Comparison of ENCODE assay signal across 1 cellular context in the genomic region with DNA sequence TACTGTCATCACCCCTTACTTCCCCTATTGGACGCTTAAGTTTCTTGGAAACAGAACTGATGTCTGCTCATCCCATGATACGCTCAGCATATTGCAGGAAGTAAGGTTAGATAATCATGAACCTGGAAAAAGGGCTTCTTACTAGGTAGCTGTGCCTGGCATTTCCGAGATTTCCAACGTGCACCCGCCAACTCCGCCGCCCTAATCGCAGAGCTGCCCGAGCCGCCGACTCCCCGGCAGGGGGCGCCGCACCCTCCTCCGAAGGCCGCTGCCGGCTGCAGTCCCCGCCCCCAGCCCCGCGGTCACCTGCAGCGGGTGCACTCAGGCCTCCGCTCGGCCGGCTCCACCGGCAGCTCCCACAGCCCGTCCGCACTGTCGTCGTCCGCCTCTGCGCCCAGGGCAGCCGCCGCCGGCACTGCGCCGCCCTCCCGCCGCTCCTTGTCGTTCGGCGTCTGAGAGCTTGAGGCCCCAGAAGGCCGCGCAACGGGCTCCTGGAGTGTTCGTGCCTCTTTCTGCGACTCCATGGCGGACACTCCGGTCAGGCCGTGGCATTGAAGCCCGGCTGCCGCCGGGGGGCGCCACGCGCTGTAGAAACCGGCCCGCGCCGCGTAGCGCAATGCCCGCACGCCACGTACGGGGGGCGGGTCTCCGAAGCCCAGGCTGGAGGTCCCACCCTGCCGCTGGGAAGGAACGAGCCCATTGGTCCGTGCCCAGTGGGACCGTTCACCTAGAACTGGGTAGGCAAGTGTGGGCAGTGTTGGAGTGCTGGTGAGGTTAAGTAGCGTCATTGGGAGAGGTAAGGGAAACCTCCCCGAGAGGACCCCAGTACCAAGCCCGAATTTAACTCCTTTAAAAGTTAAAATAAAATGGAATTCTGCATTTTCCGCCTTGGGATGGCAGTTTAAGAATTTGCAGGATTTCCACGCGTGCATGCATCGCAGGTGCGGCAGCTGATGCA.
A peak's percentile ranks its signal among the peaks of the same experiment; 100 is the strongest.
TF ChIP-seq lines count a peak whose summit lies in the region.

A gene with protein sequence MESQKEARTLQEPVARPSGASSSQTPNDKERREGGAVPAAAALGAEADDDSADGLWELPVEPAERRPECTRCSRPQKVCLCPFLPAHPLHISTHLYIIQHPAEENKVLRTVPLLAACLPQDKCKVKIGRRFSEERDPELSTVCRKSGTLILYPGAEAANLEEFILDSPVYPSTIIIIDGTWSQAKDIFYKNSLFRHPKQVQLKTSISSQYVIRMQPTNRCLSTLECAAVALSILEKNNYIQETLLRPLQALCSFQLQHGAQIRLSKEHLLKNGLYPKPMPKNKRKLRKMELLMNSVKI (minus strand): TSS at position 560 of the 958 bp plus-strand sequence. CDS start 36 bp downstream, at position 524.

TF ChIP-seq in neural cell, 6 proteins besides CTCF, POLR2A, EP300 and RAD21:
- TF ChIP-seq, protein P1, sequence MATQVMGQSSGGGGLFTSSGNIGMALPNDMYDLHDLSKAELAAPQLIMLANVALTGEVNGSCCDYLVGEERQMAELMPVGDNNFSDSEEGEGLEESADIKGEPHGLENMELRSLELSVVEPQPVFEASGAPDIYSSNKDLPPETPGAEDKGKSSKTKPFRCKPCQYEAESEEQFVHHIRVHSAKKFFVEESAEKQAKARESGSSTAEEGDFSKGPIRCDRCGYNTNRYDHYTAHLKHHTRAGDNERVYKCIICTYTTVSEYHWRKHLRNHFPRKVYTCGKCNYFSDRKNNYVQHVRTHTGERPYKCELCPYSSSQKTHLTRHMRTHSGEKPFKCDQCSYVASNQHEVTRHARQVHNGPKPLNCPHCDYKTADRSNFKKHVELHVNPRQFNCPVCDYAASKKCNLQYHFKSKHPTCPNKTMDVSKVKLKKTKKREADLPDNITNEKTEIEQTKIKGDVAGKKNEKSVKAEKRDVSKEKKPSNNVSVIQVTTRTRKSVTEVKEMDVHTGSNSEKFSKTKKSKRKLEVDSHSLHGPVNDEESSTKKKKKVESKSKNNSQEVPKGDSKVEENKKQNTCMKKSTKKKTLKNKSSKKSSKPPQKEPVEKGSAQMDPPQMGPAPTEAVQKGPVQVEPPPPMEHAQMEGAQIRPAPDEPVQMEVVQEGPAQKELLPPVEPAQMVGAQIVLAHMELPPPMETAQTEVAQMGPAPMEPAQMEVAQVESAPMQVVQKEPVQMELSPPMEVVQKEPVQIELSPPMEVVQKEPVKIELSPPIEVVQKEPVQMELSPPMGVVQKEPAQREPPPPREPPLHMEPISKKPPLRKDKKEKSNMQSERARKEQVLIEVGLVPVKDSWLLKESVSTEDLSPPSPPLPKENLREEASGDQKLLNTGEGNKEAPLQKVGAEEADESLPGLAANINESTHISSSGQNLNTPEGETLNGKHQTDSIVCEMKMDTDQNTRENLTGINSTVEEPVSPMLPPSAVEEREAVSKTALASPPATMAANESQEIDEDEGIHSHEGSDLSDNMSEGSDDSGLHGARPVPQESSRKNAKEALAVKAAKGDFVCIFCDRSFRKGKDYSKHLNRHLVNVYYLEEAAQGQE (IDR thresholded peaks at IDR 0.05; ENCODE audit: borderline replicate concordance), result peak; percentile 58
- TF ChIP-seq TAF1 (IDR thresholded peaks at IDR 0.05; ENCODE audit: low read depth), result no peak
- no peak for TF ChIP-seq EZH2 (IDR thresholded peaks at IDR 0.05; ENCODE audit: borderline replicate concordance, insufficient read depth, low read length, poor library complexity, severe bottlenecking)
- TF ChIP-seq SMC3 (conservative IDR thresholded peaks at IDR 0.05; ENCODE audit: poor library complexity), result peak; percentile 91
- peak; percentile 52 for TF ChIP-seq POLR2AphosphoS5 (IDR thresholded peaks at IDR 0.05)
- peak; percentile 82 for TF ChIP-seq MXI1 (conservative IDR thresholded peaks at IDR 0.05; ENCODE audit: poor library complexity, severe bottlenecking)
